In genomic region chr11:119481021-119481666, GRCh38 we compare ENCODE assay signal across 1 cellular context.
A peak's percentile ranks its signal among the peaks of the same experiment; 100 is the strongest.
TF ChIP-seq lines count a peak whose summit lies in the region.

No MANE protein-coding gene starts in this region.

TF ChIP-seq in HEK293, 187 proteins besides CTCF, POLR2A, EP300 and RAD21 (continued from another document):
- TF ChIP-seq MYNN (tag by site-specific recombination; IDR thresholded peaks at IDR 0.05; ENCODE audit: borderline replicate concordance) (no peak), AEBP2 (tag by site-specific recombination; IDR thresholded peaks at IDR 0.05; ENCODE audit: borderline replicate concordance) (no peak), ZNF211 (tag by site-specific recombination; IDR thresholded peaks at IDR 0.05; ENCODE audit: low read depth) (no peak), ZNF423 (tag by site-specific recombination; IDR thresholded peaks at IDR 0.05) (no peak), SP7 (tag by site-specific recombination; IDR thresholded peaks at IDR 0.05) (0 out of 2 replicates have a peak, but pooled peaks have one; percentile 23), ATF2 (tag by site-specific recombination; IDR thresholded peaks at IDR 0.05; ENCODE audit: low read depth) (no peak), KLF1 (tag by site-specific recombination; IDR thresholded peaks at IDR 0.05) (no peak), ZNF324 (tag by site-specific recombination; IDR thresholded peaks at IDR 0.05) (peak; percentile 47; the same call in 1 of the 2 replicates), ZNF692 (tag by site-specific recombination; IDR thresholded peaks at IDR 0.05) (no peak), ZSCAN16 (tag by site-specific recombination; IDR thresholded peaks at IDR 0.05) (no peak), ZBTB1 (tag by site-specific recombination; IDR thresholded peaks at IDR 0.05) (no peak), ZBTB17 (tag by site-specific recombination; IDR thresholded peaks at IDR 0.05) (peak; percentile 77), ZNF132 (tag by site-specific recombination; IDR thresholded peaks at IDR 0.05; ENCODE audit: borderline replicate concordance) (no peak), ZNF623 (tag by site-specific recombination; IDR thresholded peaks at IDR 0.05) (no peak), ZNF513 (tag by site-specific recombination; IDR thresholded peaks at IDR 0.05) (no peak), GLI2 (tag by site-specific recombination; IDR thresholded peaks at IDR 0.05; ENCODE audit: borderline replicate concordance, low read depth) (no peak), ZNF398 (tag by site-specific recombination; IDR thresholded peaks at IDR 0.05) (no peak), ZNF747 (tag by site-specific recombination; IDR thresholded peaks at IDR 0.05) (no peak), ZNF600 (tag by site-specific recombination; IDR thresholded peaks at IDR 0.05) (peak; percentile 34; the same call in 1 of the 2 replicates), HIC1 (tag by site-specific recombination; IDR thresholded peaks at IDR 0.05) (no peak), ZNF660 (tag by site-specific recombination; IDR thresholded peaks at IDR 0.05) (peak; percentile 71; the same call in 1 of the 2 replicates), ZNF140 (tag by site-specific recombination; IDR thresholded peaks at IDR 0.05) (no peak), YY2 (tag by site-specific recombination; IDR thresholded peaks at IDR 0.05) (peak; percentile 66), ZBTB6 (tag by site-specific recombination; IDR thresholded peaks at IDR 0.05) (no peak; the same call in 1 of the 2 replicates), ZNF776 (tag by site-specific recombination; IDR thresholded peaks at IDR 0.05; ENCODE audit: borderline replicate concordance) (no peak), ZNF2 (tag by site-specific recombination; IDR thresholded peaks at IDR 0.05) (0 out of 2 replicates have a peak, but pooled peaks have one; percentile 26), GFI1B (tag by site-specific recombination; IDR thresholded peaks at IDR 0.05) (no peak), ZBTB26 (tag by site-specific recombination; optimal IDR thresholded peaks at IDR 0.05) (no peak), BCL6B (tag by site-specific recombination; IDR thresholded peaks at IDR 0.05) (no peak), ZSCAN23 (tag by site-specific recombination; IDR thresholded peaks at IDR 0.05) (no peak), ZNF10 (tag by site-specific recombination; IDR thresholded peaks at IDR 0.05) (no peak), ZFP37 (tag by site-specific recombination; IDR thresholded peaks at IDR 0.05) (no peak), YY1 (tag by site-specific recombination; IDR thresholded peaks at IDR 0.05) (peak; percentile 47; the same call in 1 of the 2 replicates), KLF17 (tag by site-specific recombination; IDR thresholded peaks at IDR 0.05) (peak; percentile 82), ZNF792 (tag by site-specific recombination; IDR thresholded peaks at IDR 0.05) (no peak), ZNF629 (tag by site-specific recombination; IDR thresholded peaks at IDR 0.05) (no peak)
